8 cellular contexts compared by ENCODE assay signal in the genomic region with DNA sequence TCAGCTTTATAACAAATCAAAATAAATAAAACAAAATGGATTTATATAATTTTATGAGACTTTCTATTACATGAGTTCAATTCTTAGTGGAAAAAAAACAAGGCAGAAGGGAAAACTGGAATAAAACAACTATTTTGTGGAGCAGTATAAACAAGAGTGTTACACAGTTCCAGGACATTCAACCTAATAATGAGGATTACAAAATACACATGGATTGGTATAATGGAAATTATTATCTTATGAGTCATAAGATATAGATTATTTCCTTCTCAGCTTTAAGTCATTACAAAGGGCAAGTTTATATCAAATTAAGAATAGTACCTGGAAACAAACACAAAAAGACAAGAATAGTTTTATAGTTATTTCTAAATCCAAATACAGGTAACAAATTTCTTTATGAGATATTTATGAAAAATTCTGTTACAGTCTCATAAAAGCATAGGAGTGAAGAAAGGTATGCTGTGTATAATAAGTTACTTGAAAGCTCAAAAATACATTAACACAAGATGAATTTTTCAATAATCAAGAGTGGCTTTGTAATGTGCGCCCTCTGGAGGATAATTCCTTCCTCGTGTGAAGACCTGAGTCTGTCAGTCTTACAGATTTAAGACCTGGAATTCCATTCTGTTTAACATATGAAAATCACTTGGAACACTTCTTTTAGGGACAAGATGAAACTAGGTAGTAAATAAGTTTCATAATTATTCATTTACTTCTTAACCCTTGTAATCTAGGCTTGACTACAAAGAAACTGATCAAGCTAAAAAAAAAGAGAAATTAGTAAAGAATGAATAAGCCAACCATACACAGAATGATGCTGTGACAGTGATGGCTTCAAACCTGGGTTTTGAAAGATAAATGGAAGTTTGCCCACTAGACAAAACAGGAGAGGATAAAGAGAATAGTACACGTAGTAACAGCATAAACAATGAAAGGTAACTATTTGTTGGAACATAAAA. TPM values are rescaled to one million over a fixed set of nuclear protein-coding genes. Genes with fewer than 3 reads are reported as not detected.
A peak's percentile ranks its signal among the peaks of the same experiment; 100 is the strongest.
DNase-seq lines count a peak whose midpoint lies in the region; ATAC-seq and TF ChIP-seq lines count a peak whose summit lies in the region.

No MANE protein-coding gene starts in this region.

- intact Hi-C loops in activated naive CD4-positive, alpha-beta T cell treated with anti-CD3 and anti-CD28 coated beads for 36 hours (cut with micrococcal nuclease), result loop anchor here (1.0 to 5.0 kb wide), 3 partner anchors 100 to 285 kb away; a partner anchor contains a TSS
- intact Hi-C loops in left ventricle myocardium inferior (cut with micrococcal nuclease), result loop anchor here (10.0 kb wide), 1 partner anchor 281 kb away; no protein-coding TSS in a partner anchor
- intact Hi-C loops in activated T-helper 2 cell treated with anti-CD3 and anti-CD28 coated beads, Interferon-gamma antibody, Interleukin-2, Interleukin-4, amounts not matched to agents 10 μg/mL and 5 μg/mL and 100 μg/mL, durations not matched to agents 14 hours and 24 hours and 36 hours (cut with micrococcal nuclease), result loop anchor here (1.0 kb wide), 1 partner anchor 285 kb away; no protein-coding TSS in a partner anchor

- H3K9me3 Mint-ChIP-seq in activated naive CD4-positive, alpha-beta T cell treated with anti-CD3 and anti-CD28 coated beads for 36 hours, result no peaks in the 10 kb centered on the region
- H3K9me3 Mint-ChIP-seq in activated T-helper 2 cell treated with anti-CD3 and anti-CD28 coated beads, Interferon-gamma antibody, Interleukin-2, Interleukin-4, amounts not matched to agents 10 μg/mL and 5 μg/mL and 100 μg/mL, durations not matched to agents 14 hours and 24 hours and 36 hours, result no peaks in the 10 kb centered on the region

- CTCF ChIA-PET in activated naive CD4-positive, alpha-beta T cell treated with anti-CD3 and anti-CD28 coated beads for 36 hours (lab: Charles Lee), result interaction anchor here (0.6 to 3.7 kb wide), 12 partner anchors 9 to 1531 kb away, joined by 3 to 16 read pairs (median 3); a partner anchor contains a TSS

- H3K4me2 ChIP-seq in DOHH2 (ENCODE audit: low read length), result no peak overlapping the region

- H3K4me3 ChIP-seq in DOHH2 (ENCODE audit: low read length) (no peak overlapping the region), left ventricle myocardium inferior (no peak overlapping the region)

- peaks cover 34% of the 10 kb centered on the region for H4K20me1 ChIP-seq in DOHH2 (ENCODE audit: control insufficient read depth, insufficient read depth, low read depth, low read length)

- DNase-seq in ACHN (peak; percentile 60), NCI-H2081 (lab: John Stamatoyannopoulos, UW) (peak; percentile 54 to 60), left ventricle myocardium inferior (no peak), smooth muscle cell of the brain vasculature (ENCODE audit: low read depth, low spot score) (peak; percentile 44)
- DNase-seq in activated naive CD4-positive, alpha-beta T cell treated with anti-CD3 and anti-CD28 coated beads for 36 hours, result peak; percentile 52
- DNase-seq in activated T-helper 2 cell treated with anti-CD3 and anti-CD28 coated beads, Interferon-gamma antibody, Interleukin-2, Interleukin-4, amounts not matched to agents 10 μg/mL and 5 μg/mL and 100 μg/mL, durations not matched to agents 14 hours and 24 hours and 36 hours (ENCODE audit: low spot score), result no peak

- H3K36me3 ChIP-seq in DOHH2 (ENCODE audit: control insufficient read depth, low read length) (peaks cover 68% of the 10 kb centered on the region), left ventricle myocardium inferior (peaks cover 34% of the 10 kb centered on the region)

- in situ Hi-C loops in ACHN (cut with HindIII; ENCODE audit: low pct_ligation_motif_present, low pct_unique_long_range_greater_than_20kb, low sequenced_read_pairs), result no loop called here

- H3K4me3 Mint-ChIP-seq in activated naive CD4-positive, alpha-beta T cell treated with anti-CD3 and anti-CD28 coated beads for 36 hours, result no peak overlapping the region
- H3K4me3 Mint-ChIP-seq in activated T-helper 2 cell treated with anti-CD3 and anti-CD28 coated beads, Interferon-gamma antibody, Interleukin-2, Interleukin-4, amounts not matched to agents 10 μg/mL and 5 μg/mL and 100 μg/mL, durations not matched to agents 14 hours and 24 hours and 36 hours (ENCODE audit: low read depth), result no peak overlapping the region

- peaks cover 19% of the 10 kb centered on the region; the same call in 1 of the 2 replicates for H3F3A ChIP-seq in DOHH2 (ENCODE audit: control insufficient read depth, insufficient read depth)

- no peaks in the 10 kb centered on the region for H3K9me2 ChIP-seq in DOHH2 (replicated peaks; ENCODE audit: control insufficient read depth, low read length)

- TF ChIP-seq CTCF in DOHH2 (IDR thresholded peaks at IDR 0.05; ENCODE audit: low read depth, low read length, poor library complexity, severe bottlenecking) (peak; percentile 81), left ventricle myocardium inferior (IDR thresholded peaks at IDR 0.05; ENCODE audit: borderline replicate concordance) (peak; percentile 73)

- H3K27me3 ChIP-seq in DOHH2 (ENCODE audit: control insufficient read depth, low read length) (no peaks in the 10 kb centered on the region), left ventricle myocardium inferior (ENCODE audit: low read depth) (no peaks in the 10 kb centered on the region)

- H3K4me1 Mint-ChIP-seq in activated naive CD4-positive, alpha-beta T cell treated with anti-CD3 and anti-CD28 coated beads for 36 hours (ENCODE audit: low read depth), result peaks cover 43% of the 10 kb centered on the region
- H3K4me1 Mint-ChIP-seq in activated T-helper 2 cell treated with anti-CD3 and anti-CD28 coated beads, Interferon-gamma antibody, Interleukin-2, Interleukin-4, amounts not matched to agents 10 μg/mL and 5 μg/mL and 100 μg/mL, durations not matched to agents 14 hours and 24 hours and 36 hours (ENCODE audit: low read depth), result peaks cover 25% of the 10 kb centered on the region

- no peak overlapping the region for H3K27ac Mint-ChIP-seq in activated naive CD4-positive, alpha-beta T cell treated with anti-CD3 and anti-CD28 coated beads for 36 hours
- no peak overlapping the region for H3K27ac Mint-ChIP-seq in activated T-helper 2 cell treated with anti-CD3 and anti-CD28 coated beads, Interferon-gamma antibody, Interleukin-2, Interleukin-4, amounts not matched to agents 10 μg/mL and 5 μg/mL and 100 μg/mL, durations not matched to agents 14 hours and 24 hours and 36 hours

- H3K9me3 ChIP-seq in DOHH2 (ENCODE audit: control insufficient read depth, insufficient read depth, low read length) (no peaks in the 10 kb centered on the region), left ventricle myocardium inferior (replicated peaks) (no peaks in the 10 kb centered on the region)

- peaks cover 91% of the 10 kb centered on the region for H3K79me2 ChIP-seq in DOHH2 (ENCODE audit: control insufficient read depth, low read length)

- H3K4me1 ChIP-seq in DOHH2 (ENCODE audit: control insufficient read depth, low read length), result peaks cover 40% of the 10 kb centered on the region
- H3K4me1 ChIP-seq in left ventricle myocardium inferior, result peaks cover 63% of the 10 kb centered on the region

- H3K27ac ChIP-seq in DOHH2 (ENCODE audit: low read depth, low read length) (no peak overlapping the region), left ventricle myocardium inferior (replicated peaks) (no peak overlapping the region)

- H3K27me3 Mint-ChIP-seq in activated naive CD4-positive, alpha-beta T cell treated with anti-CD3 and anti-CD28 coated beads for 36 hours (ENCODE audit: low read depth), result no peaks in the 10 kb centered on the region
- no peaks in the 10 kb centered on the region for H3K27me3 Mint-ChIP-seq in activated T-helper 2 cell treated with anti-CD3 and anti-CD28 coated beads, Interferon-gamma antibody, Interleukin-2, Interleukin-4, amounts not matched to agents 10 μg/mL and 5 μg/mL and 100 μg/mL, durations not matched to agents 14 hours and 24 hours and 36 hours (ENCODE audit: low read depth)

- H3K36me3 Mint-ChIP-seq in activated naive CD4-positive, alpha-beta T cell treated with anti-CD3 and anti-CD28 coated beads for 36 hours (ENCODE audit: low read depth), result peaks cover 24% of the 10 kb centered on the region
- H3K36me3 Mint-ChIP-seq in activated T-helper 2 cell treated with anti-CD3 and anti-CD28 coated beads, Interferon-gamma antibody, Interleukin-2, Interleukin-4, amounts not matched to agents 10 μg/mL and 5 μg/mL and 100 μg/mL, durations not matched to agents 14 hours and 24 hours and 36 hours (ENCODE audit: low read depth), result peaks cover 47% of the 10 kb centered on the region

- no peak for ATAC-seq in GM21381 (IDR thresholded peaks at IDR 0.05; ENCODE audit: unreplicated experiment)

RNA-seq across cellular contexts. Expression of a gene that starts 9.5 kb away (rescaled TPM):
- total RNA-seq in activated naive CD4-positive, alpha-beta T cell treated with anti-CD3 and anti-CD28 coated beads for 36 hours, result 10 to 100 TPM; 79.7 to 86.4 TPM
- 79.5 TPM for total RNA-seq in left ventricle myocardium inferior
- 85.1 and 94.7 TPM in 2 replicates for total RNA-seq in activated T-helper 2 cell treated with anti-CD3 and anti-CD28 coated beads, Interferon-gamma antibody, Interleukin-2, Interleukin-4, amounts not matched to agents 10 μg/mL and 5 μg/mL and 100 μg/mL, durations not matched to agents 14 hours and 24 hours and 36 hours

RNA-seq across cellular contexts. Expression of a gene that starts 24.1 kb away (rescaled TPM):
- 10 to 100 TPM; 22.6 to 24.1 TPM for total RNA-seq in activated naive CD4-positive, alpha-beta T cell treated with anti-CD3 and anti-CD28 coated beads for 36 hours
- total RNA-seq in left ventricle myocardium inferior, result 39.3 TPM
- total RNA-seq in activated T-helper 2 cell treated with anti-CD3 and anti-CD28 coated beads, Interferon-gamma antibody, Interleukin-2, Interleukin-4, amounts not matched to agents 10 μg/mL and 5 μg/mL and 100 μg/mL, durations not matched to agents 14 hours and 24 hours and 36 hours, result 29.8 and 33.3 TPM in 2 replicates

Comparison
In these comparisons a context has a peak if more than half of its experiments do, and no peak if none do; other contexts are left out.
1. DNase-seq: peak in ACHN (single experiment), NCI-H2081 (2 of 2), activated naive CD4-positive, alpha-beta T cell treated with anti-CD3 and anti-CD28 coated beads for 36 hours (single experiment) and smooth muscle cell of the brain vasculature (single experiment); none in left ventricle myocardium inferior (single experiment) and activated T-helper 2 cell treated with anti-CD3 and anti-CD28 coated beads, Interferon-gamma antibody, Interleukin-2, Interleukin-4, amounts not matched to agents 10 μg/mL and 5 μg/mL and 100 μg/mL, durations not matched to agents 14 hours and 24 hours and 36 hours (single experiment).